8 cellular contexts compared by ENCODE assay signal in the genomic region with DNA sequence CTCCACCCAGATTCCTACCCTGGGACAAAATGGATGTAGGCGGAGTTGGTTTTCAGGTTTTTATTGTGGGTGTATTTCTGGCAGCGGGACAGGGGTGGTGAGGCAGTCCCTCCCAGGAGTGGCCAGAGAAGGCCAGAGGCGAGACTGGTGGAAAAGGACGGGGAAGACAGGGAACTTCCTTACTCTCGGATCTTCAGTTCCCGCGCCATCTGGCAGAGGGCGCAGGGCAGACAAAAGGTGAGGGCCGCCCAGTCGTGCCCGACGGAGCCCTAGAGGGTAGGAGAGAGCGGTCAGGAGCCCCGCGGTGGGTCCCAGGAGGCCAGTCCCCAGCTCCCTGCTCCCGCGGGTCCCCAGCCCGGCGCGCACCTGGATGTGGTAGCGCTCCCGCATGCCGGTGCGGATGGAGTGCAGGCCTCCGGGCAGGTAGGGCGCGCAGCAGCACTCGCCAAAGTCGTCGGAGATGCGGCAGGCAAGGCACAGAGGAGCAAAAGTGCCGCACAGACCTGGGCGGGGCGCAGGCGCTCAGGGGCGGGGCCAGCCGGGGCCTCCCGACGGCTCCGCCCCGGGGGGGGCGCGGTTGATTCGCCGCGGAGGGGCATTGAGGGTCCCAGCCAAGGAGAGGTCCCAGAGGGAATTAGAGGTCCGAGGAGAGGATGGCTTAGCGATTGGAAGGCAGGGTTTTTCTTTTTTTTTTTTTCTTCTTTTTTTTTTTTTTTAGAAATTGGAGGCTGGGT. TPM values are rescaled to one million over a fixed set of nuclear protein-coding genes. Genes with fewer than 3 reads are reported as not detected.
DNase-seq lines count a peak whose midpoint lies in the region; ATAC-seq and TF ChIP-seq lines count a peak whose summit lies in the region.

No MANE protein-coding gene starts in this region.

- H3K4me1 Mint-ChIP-seq in neural crest cell: peaks cover 11% of the 10 kb centered on the region

- H3K4me1 ChIP-seq in PC-3 (ENCODE audit: insufficient read depth, low read length) (peaks cover 4% of the 10 kb centered on the region; the same call in 1 of the 2 replicates), suprapubic skin (peaks cover 11% of the 10 kb centered on the region)

- H3K4me3 ChIP-seq in PC-3 (ENCODE audit: low read length) (peak overlapping the region; percentile 72), suprapubic skin (peak overlapping the region; percentile 49)

- no peak for TF ChIP-seq EP300 in suprapubic skin (IDR thresholded peaks at IDR 0.05)

- H3F3A ChIP-seq in PC-3 (ENCODE audit: low read length, unreplicated experiment): no peaks in the 10 kb centered on the region

- peak overlapping the region; percentile 54 for H3K9ac ChIP-seq in PC-3 (ENCODE audit: low read length)

- H3K4me2 ChIP-seq in PC-3 (ENCODE audit: low read length): peak overlapping the region; percentile 86

- H3K9me3 Mint-ChIP-seq in neural crest cell: no peaks in the 10 kb centered on the region

- no peaks in the 10 kb centered on the region for H3K9me2 ChIP-seq in PC-3 (replicated peaks; ENCODE audit: low read length)

- H3K27me3 ChIP-seq in PC-3 (ENCODE audit: low read length): no peaks in the 10 kb centered on the region
- peaks cover 28% of the 10 kb centered on the region for H3K27me3 ChIP-seq in suprapubic skin

- peak overlapping the region; percentile 25; the same call in 1 of the 2 replicates for H3K27ac ChIP-seq in PC-3 (ENCODE audit: low read length)
- peak overlapping the region; percentile 54 for H3K27ac ChIP-seq in suprapubic skin

- H3K9me3 ChIP-seq in PC-3 (ENCODE audit: low read length) (no peaks in the 10 kb centered on the region), suprapubic skin (no peaks in the 10 kb centered on the region)

- CTCF ChIA-PET in PC-3 (lab: Charles Lee): no interaction called here

- no peaks in the 10 kb centered on the region for H3K36me3 Mint-ChIP-seq in neural crest cell (ENCODE audit: low read depth)

- no peaks in the 10 kb centered on the region for H3K79me2 ChIP-seq in PC-3 (ENCODE audit: low read length)

- H3K36me3 ChIP-seq in PC-3 (ENCODE audit: low read depth, low read length) (no peaks in the 10 kb centered on the region), suprapubic skin (no peaks in the 10 kb centered on the region)

- peak; percentile 80 for DNase-seq in DMS153 (lab: John Stamatoyannopoulos, UW)
- DNase-seq in HuH-7.5 (ENCODE audit: low spot score): peak; percentile 93
- DNase-seq in PC-3: peak; percentile 80
- peak; percentile 83 to 85 for DNase-seq in activated T-cell treated with anti-CD3 and anti-CD28 coated beads, Interleukin-2, amount 50 U/mL, for 48 hours
- peak; percentile 26 for DNase-seq in fibroblast of peridontal ligament (ENCODE audit: extremely low read depth)
- peak; percentile 64 for DNase-seq in neural crest cell (ENCODE audit: low read depth, low spot score)
- DNase-seq in suprapubic skin (ENCODE audit: low spot score in 2 of 2): peak in 1 of 2 donors; percentile 79
- no peak for DNase-seq in inferior parietal cortex (ENCODE audit: extremely low spot score)

- peak; percentile 94 for ATAC-seq in PC-3

- BruUV-seq in PC-3 (replicated peaks; lab: Mats Ljungman, UMichigan): no TSS peak

- no peaks in the 10 kb centered on the region for H4K20me1 ChIP-seq in PC-3 (ENCODE audit: low read length)

- peaks cover 49% of the 10 kb centered on the region for H3K27me3 Mint-ChIP-seq in neural crest cell (ENCODE audit: low read depth)

- H3K27ac Mint-ChIP-seq in neural crest cell (ENCODE audit: unreplicated experiment): peak overlapping the region; percentile 5

- peak overlapping the region; percentile 81 for H2AFZ ChIP-seq in PC-3 (ENCODE audit: low read length)

- TF ChIP-seq CTCF in PC-3 (conservative IDR thresholded peaks at IDR 0.05; ENCODE audit: low read depth, low read length): peak; percentile 66
- peak; percentile 67 for TF ChIP-seq CTCF in neural crest cell (conservative IDR thresholded peaks at IDR 0.05)
- peak; percentile 10 to 60 for TF ChIP-seq CTCF in suprapubic skin (IDR thresholded peaks at IDR 0.05)

- 2% methylated on average over 43 of the region's 48 CpGs for WGBS in suprapubic skin

- TF ChIP-seq POLR2A in suprapubic skin (IDR thresholded peaks at IDR 0.05): no peak

- POLR2A ChIA-PET in PC-3 (lab: Charles Lee; ENCODE audit: unreplicated experiment): no interaction called here

- H3K4me3 Mint-ChIP-seq in neural crest cell: peak overlapping the region; percentile 50

- intact Hi-C loops in PC-3 (cut with micrococcal nuclease): no loop called here

RNA-seq across cellular contexts. Expression of a gene that starts 3.0 kb away (rescaled TPM):
- total RNA-seq in PC-3 (2014; rRNA removed): 4.1 and 4.5 TPM in 2 replicates
- total RNA-seq in neural crest cell: 2.2 and 3.6 TPM in 2 replicates
- total RNA-seq in suprapubic skin: 100 to 1,000 TPM in 3 of 4 donors, 10 to 100 TPM in 1; 52.9 to 364 (median 353) TPM

RNA-seq across cellular contexts. Expression of a gene that starts 40.0 kb away (rescaled TPM):
- total RNA-seq in PC-3 (2014; rRNA removed) (2.1 and 3.7 TPM in 2 replicates), neural crest cell (24.5 and 29.1 TPM in 2 replicates), suprapubic skin (10 to 100 TPM; 33.9 to 82.6 (median 51.5) TPM)

RNA-seq across cellular contexts. Expression of a gene that starts 55.6 kb away (rescaled TPM):
- total RNA-seq in PC-3 (2014; rRNA removed): 0.98 TPM in 1 of 2 replicates, not detected in the other
- not detected in 2 replicates for total RNA-seq in neural crest cell
- under 1 TPM in 1 of 4 donors, not detected in 3; 0.55 TPM for total RNA-seq in suprapubic skin
